14 cellular contexts compared by ENCODE assay signal in the genomic region with DNA sequence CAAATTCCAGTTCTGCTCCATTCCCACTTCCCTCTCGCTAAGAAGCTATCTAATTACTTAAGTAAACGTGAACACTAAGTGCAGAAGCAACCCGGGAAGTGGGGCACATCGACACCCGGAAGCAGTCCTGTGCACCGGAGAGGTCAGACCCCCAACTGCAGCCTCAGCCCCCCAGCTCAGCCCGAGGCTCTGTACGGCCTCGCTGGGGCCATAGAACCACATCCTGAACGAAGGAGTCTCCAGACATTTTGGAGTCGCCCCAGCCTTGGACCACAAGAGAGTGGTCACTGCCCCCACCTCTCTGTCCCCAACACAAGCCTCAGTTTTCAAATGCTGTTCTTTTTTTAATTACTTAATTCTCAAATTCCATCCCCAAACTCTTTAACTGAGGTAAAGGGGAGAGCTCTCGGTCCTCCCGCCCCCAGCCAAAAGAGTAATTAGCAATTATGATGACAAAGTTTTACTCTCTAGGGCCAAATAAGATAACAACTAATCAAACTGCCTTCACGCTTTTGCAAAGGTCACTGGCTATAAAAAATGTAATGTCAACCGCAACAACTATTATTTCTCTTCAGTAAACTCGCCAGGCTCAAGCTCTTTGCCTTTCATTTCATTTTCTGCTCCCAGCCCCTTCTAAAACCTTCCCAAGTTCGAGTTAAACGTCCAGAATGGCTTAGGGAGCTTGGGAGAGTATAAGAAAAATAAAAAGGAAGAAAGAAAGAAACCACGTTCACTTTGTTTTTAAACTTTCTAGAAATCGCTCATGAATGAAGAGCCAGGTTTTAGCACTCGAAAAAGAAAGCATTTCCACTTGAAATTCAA. TPM values are rescaled to one million over a fixed set of nuclear protein-coding genes. Genes with fewer than 3 reads are reported as not detected.
DNase-seq lines count a peak whose midpoint lies in the region; ATAC-seq, FAIRE-seq and TF ChIP-seq lines count a peak whose summit lies in the region.
"Had no signal": no experiment of that assay in that cellular context is flagged by ENCODE, and none has a peak within 500 bp of the region (broad histone marks: within the 10 kb centered on the region; RNA-seq: fewer than 3 reads in every experiment).

No MANE protein-coding gene starts in this region.

- peaks cover 5% of the 10 kb centered on the region; the same call in 1 of the 2 replicates for H4K20me1 ChIP-seq in HepG2 (ENCODE audit: insufficient read depth, low read length)

- H3K27me3 Mint-ChIP-seq in CD8-positive, alpha-beta memory T cell = peaks cover 73 to 78% of the 10 kb centered on the region in 2 donors
- H3K27me3 Mint-ChIP-seq in naive B cell = peaks cover 68 to 76% (median 76%) of the 10 kb centered on the region in 3 donors

- H2AFZ ChIP-seq in HepG2 (ENCODE audit: low read length) = no peak overlapping the region

- no peak for DNase-seq in CD8-positive, alpha-beta memory T cell
- DNase-seq in HAP-1 (ENCODE audit: low spot score in 2 of 2) = no peak
- DNase-seq in astrocyte of the spinal cord (ENCODE audit: low read depth, low spot score) = no peak
- DNase-seq in naive B cell = no peak
- no peak for DNase-seq in HepG2 (ENCODE audit: low spot score)
- no peak for DNase-seq in NCI-H774 (lab: John Stamatoyannopoulos, UW)
- DNase-seq in T1000 (lab: John Stamatoyannopoulos, UW) = no peak
- no peak for DNase-seq in right lobe of liver
- DNase-seq: effector CD4-positive, alpha-beta T cell; NCI-H510A had no signal

- no peak for TF ChIP-seq EP300 in HepG2 (IDR thresholded peaks at IDR 0.05; ENCODE audit: low read depth in 2 of 2, low read length in 2 of 2)
- no peak for TF ChIP-seq EP300 in HepG2 (CRISPR knock-in tag; IDR thresholded peaks at IDR 0.05; ENCODE audit: borderline replicate concordance)

- POLR2A ChIA-PET in CD8-positive, alpha-beta memory T cell (lab: Charles Lee) = no interaction called here
- POLR2A ChIA-PET in HepG2 (lab: Yijun Ruan, JAX) = no interaction called here

- no peak for ATAC-seq in naive B cell (ENCODE audit: low read depth in 2 of 2)
- ATAC-seq in HepG2 = no peak
- ATAC-seq in right lobe of liver = no peak

- FAIRE-seq in HepG2 (lab: Jason Lieb, UNC) = no peak
- FAIRE-seq: G401.6, HTR-8/SVneo had no signal

- no peak overlapping the region for H3K4me3 ChIP-seq in CD8-positive, alpha-beta memory T cell (ENCODE audit: low read length)
- H3K4me3 ChIP-seq in HAP-1 = peak overlapping the region; percentile 40
- peak overlapping the region; percentile 60 for H3K4me3 ChIP-seq in astrocyte of the spinal cord (ENCODE audit: low read depth, low read length)
- H3K4me3 ChIP-seq in HepG2 (replicated peaks in 1 of 3; ENCODE audit: insufficient read depth in 1 of 3, low read depth in 2 of 3, low read length in 3 of 3) = peak overlapping the region in 1 of 3 experiments; percentile 16; a peak in 2 of 6 replicates
- no peak overlapping the region for H3K4me3 ChIP-seq in right lobe of liver

- no TSS peak for BruUV-seq in HepG2 (replicated peaks; lab: Mats Ljungman, UMichigan)

- H3K79me2 ChIP-seq in HepG2 (ENCODE audit: insufficient read depth, low read length) = no peaks in the 10 kb centered on the region

- peaks cover 0 to 34% (median 13%) of the 10 kb centered on the region in 5 donors for H3K9me3 Mint-ChIP-seq in CD8-positive, alpha-beta memory T cell
- H3K9me3 Mint-ChIP-seq in naive B cell = peaks cover 3 to 46% (median 41%) of the 10 kb centered on the region in 7 donors
- H3K9me3 Mint-ChIP-seq: activated T-helper 2 cell treated with anti-CD3 and anti-CD28 coated beads, Interferon-gamma antibody, Interleukin-2, Interleukin-4, amounts not matched to agents 10 μg/mL and 5 μg/mL and 100 μg/mL, durations not matched to agents 14 hours and 24 hours and 36 hours had no signal

- H3K4me1 Mint-ChIP-seq in CD8-positive, alpha-beta memory T cell = peaks cover 46 to 62% (median 53%) of the 10 kb centered on the region in 3 donors
- peaks cover 42 to 49% (median 46%) of the 10 kb centered on the region in 3 donors for H3K4me1 Mint-ChIP-seq in naive B cell

- CTCF ChIA-PET in CD8-positive, alpha-beta memory T cell (lab: Charles Lee) = no interaction called here
- CTCF ChIA-PET in HepG2 (lab: Yijun Ruan, JAX; ENCODE audit: low intra/inter-chr PET ratio, low total read pairs) = no interaction called here

- H3K27ac Mint-ChIP-seq in CD8-positive, alpha-beta memory T cell = no peak overlapping the region
- peak overlapping the region in 3 of 6 donors; percentile 58 to 90 (median 64) for H3K27ac Mint-ChIP-seq in naive B cell

- H3K9ac ChIP-seq in HepG2 (ENCODE audit: insufficient read depth, low read depth, low read length) = no peak overlapping the region

- no peaks in the 10 kb centered on the region for H3K36me3 ChIP-seq in CD8-positive, alpha-beta memory T cell (ENCODE audit: insufficient read depth, low read length)
- H3K36me3 ChIP-seq in HAP-1 (replicated peaks) (no peaks in the 10 kb centered on the region), HepG2 (replicated peaks in 1 of 2; ENCODE audit: control insufficient read depth in 1 of 2, insufficient read depth in 2 of 2, low read length in 2 of 2) (no peaks in the 10 kb centered on the region), right lobe of liver (no peaks in the 10 kb centered on the region)

- H3K36me3 Mint-ChIP-seq in CD8-positive, alpha-beta memory T cell = no peaks in the 10 kb centered on the region
- peaks cover 10 to 56% of the 10 kb centered on the region in 2 donors for H3K36me3 Mint-ChIP-seq in naive B cell

- H3K27ac ChIP-seq in CD8-positive, alpha-beta memory T cell (ENCODE audit: low read depth, low read length) = no peak overlapping the region
- H3K27ac ChIP-seq in HepG2 (ENCODE audit: extremely low read length, insufficient read depth, low read length) (no peak overlapping the region), right lobe of liver (no peak overlapping the region)

- peaks cover 85% of the 10 kb centered on the region for H3K27me3 ChIP-seq in CD8-positive, alpha-beta memory T cell (ENCODE audit: insufficient read depth, low read length, poor library complexity, severe bottlenecking)
- H3K27me3 ChIP-seq in HAP-1 (ENCODE audit: low read depth) (peaks cover 18% of the 10 kb centered on the region), HepG2 (ENCODE audit: control insufficient read depth in 1 of 2, insufficient read depth in 2 of 2, low read length in 2 of 2) (peaks cover 20 to 67% of the 10 kb centered on the region in 2 experiments; a peak in 4 of 5 replicates), right lobe of liver (peaks cover 53 to 76% of the 10 kb centered on the region in 2 donors)

- no peak for TF ChIP-seq RAD21 in HepG2 (CRISPR knock-in tag; IDR thresholded peaks at IDR 0.05)

- no peak overlapping the region for H3K4me2 ChIP-seq in HepG2 (ENCODE audit: low read depth, low read length)

- no peaks in the 10 kb centered on the region for H3K9me3 ChIP-seq in CD8-positive, alpha-beta memory T cell (ENCODE audit: low read length)
- H3K9me3 ChIP-seq in HAP-1 = no peaks in the 10 kb centered on the region
- H3K9me3 ChIP-seq in HepG2 (ENCODE audit: low read length) = no peaks in the 10 kb centered on the region
- no peaks in the 10 kb centered on the region for H3K9me3 ChIP-seq in right lobe of liver

- TF ChIP-seq POLR2A in HepG2 (IDR thresholded peaks at IDR 0.05; ENCODE audit: insufficient read depth in 1 of 2, low read depth in 2 of 2, low read length in 2 of 2) (no peak), right lobe of liver (IDR thresholded peaks at IDR 0.05) (no peak)

- intact Hi-C loops in HepG2 (cut with micrococcal nuclease; ENCODE audit: unreplicated experiment) = no loop called here
- intact Hi-C loops in right lobe of liver (cut with DNase I) = no loop called here

- H3K4me3 Mint-ChIP-seq in CD8-positive, alpha-beta memory T cell = peak overlapping the region in 6 of 7 donors; percentile 60 to 83 (median 66)
- H3K4me3 Mint-ChIP-seq in naive B cell = peak overlapping the region; percentile 25 to 86 (median 76)

- 17% methylated on average over 21 of the region's 21 CpGs for WGBS in HepG2 (ENCODE audit: low lambda C conversion rate)
- WGBS in right lobe of liver (ENCODE audit: insufficient coverage, low coverage, low lambda C conversion rate, missing lambda C conversion rate) = 15% methylated on average over 14 of the region's 21 CpGs

- H3K4me1 ChIP-seq in CD8-positive, alpha-beta memory T cell (ENCODE audit: insufficient read depth, low read length) = peaks cover 43% of the 10 kb centered on the region
- H3K4me1 ChIP-seq in HAP-1 (peaks cover 26% of the 10 kb centered on the region), HepG2 (ENCODE audit: insufficient read depth, low read length) (peaks cover 41% of the 10 kb centered on the region), right lobe of liver (peaks cover 0 to 45% (median 15%) of the 10 kb centered on the region in 4 donors)

- in situ Hi-C loops in HAP-1 (cut with MboI; ENCODE audit: low sequenced_read_pairs) = no loop called here
- in situ Hi-C loops in astrocyte of the spinal cord (cut with HindIII; ENCODE audit: low sequenced_read_pairs) = no loop called here
- in situ Hi-C loops in HepG2 (cut with HindIII; ENCODE audit: extremely low pct_ligation_motif_present, low pct_unique_long_range_greater_than_20kb) = no loop called here

- no peak for TF ChIP-seq CTCF in astrocyte of the spinal cord (IDR thresholded peaks at IDR 0.05; ENCODE audit: low read depth, low read length)
- TF ChIP-seq CTCF in HepG2 (CRISPR knock-in tag; IDR thresholded peaks at IDR 0.05) = no peak
- TF ChIP-seq CTCF in right lobe of liver (IDR thresholded peaks at IDR 0.05) = no peak

RNA-seq across cellular contexts. Expression of a gene that starts 2.2 kb away (rescaled TPM):
- total RNA-seq in CD8-positive, alpha-beta memory T cell = not detected
- polyA plus RNA-seq in CD8-positive, alpha-beta memory T cell = not detected
- not detected for polyA plus RNA-seq in naive B cell (ENCODE audit: low read depth in 6 of 6)
- 0.15 TPM in 1 of 2 replicates, not detected in the other for total RNA-seq in HepG2 (2016; rRNA removed; fragmentation: Illumina TruSeq; extraction: Trizol)
- 0.20 TPM in 1 of 2 replicates, not detected in the other for total RNA-seq in HepG2 (2016; cell fraction: cytosol; rRNA removed; fragmentation: Illumina TruSeq; extraction: Trizol; ENCODE audit: low read depth)
- total RNA-seq in HepG2 (2016; cell fraction: insoluble cytoplasmic fraction; rRNA removed; fragmentation: Illumina TruSeq; extraction: Trizol) = 0.15 TPM in 1 of 2 replicates, not detected in the other
- total RNA-seq in HepG2 (2016; cell fraction: membrane; rRNA removed; fragmentation: Illumina TruSeq; extraction: Trizol) = 0.19 and 0.21 TPM in 2 replicates
- 0.28 TPM in 1 of 2 replicates, not detected in the other for total RNA-seq in HepG2 (2016; cell fraction: nucleus; rRNA removed; fragmentation: Illumina TruSeq; extraction: Trizol)
- 0.67 and 1.1 TPM in 2 replicates for polyA plus RNA-seq in HepG2 (2011; rRNA removed)
- 0.79 and 0.93 TPM in 2 replicates for polyA plus RNA-seq in HepG2 (2011; cell fraction: cytosol; rRNA removed)
- 2.4 and 2.6 TPM in 2 replicates for polyA plus RNA-seq in HepG2 (2011; cell fraction: nucleus; rRNA removed)
- 0.09 and 0.31 TPM in 2 replicates for polyA plus RNA-seq in HepG2 (2012)
- 0.29 TPM in 1 of 2 replicates, not detected in the other for polyA plus RNA-seq in HepG2 (2016; cell fraction: cytosol; fragmentation: Illumina TruSeq; extraction: Trizol; ENCODE audit: low read depth)
- polyA plus RNA-seq in HepG2 (2016; cell fraction: insoluble cytoplasmic fraction; fragmentation: Illumina TruSeq; extraction: Trizol; ENCODE audit: low read depth) = 0.34 TPM in 1 of 2 replicates, not detected in the other
- polyA plus RNA-seq in HepG2 (2016; cell fraction: membrane; fragmentation: Illumina TruSeq; extraction: Trizol; ENCODE audit: low read depth) = 0.21 TPM in 1 of 2 replicates, not detected in the other
- 0.31 and 0.36 TPM in 2 replicates for polyA plus RNA-seq in HepG2 (2016; cell fraction: nucleus; fragmentation: Illumina TruSeq; extraction: Trizol; ENCODE audit: insufficient read depth, low read depth)
- 2.3 and 18.4 TPM in 2 replicates for polyA minus RNA-seq in HepG2 (2011; rRNA and poly(A)+ RNA removed; ENCODE audit: low replicate concordance)
- 0.69 TPM in 1 of 2 replicates, not detected in the other for polyA minus RNA-seq in HepG2 (2011; cell fraction: cytosol; rRNA and poly(A)+ RNA removed)
- 1.5 and 2.3 TPM in 2 replicates for polyA minus RNA-seq in HepG2 (2011; cell fraction: nucleus; rRNA and poly(A)+ RNA removed)
- total RNA-seq in right lobe of liver = not detected
- total RNA-seq: activated T-helper 2 cell treated with anti-CD3 and anti-CD28 coated beads, Interferon-gamma antibody, Interleukin-2, Interleukin-4, amounts not matched to agents 10 μg/mL and 5 μg/mL and 100 μg/mL, durations not matched to agents 14 hours and 24 hours and 36 hours; T-helper 1 cell treated with Interleukin-12 subunit alpha and Interleukin-12 subunit beta and Interleukin-4 antibody, amounts not matched to agents 30 ng/mL and 1 ng/mL, for 36 hours had no signal

Comparison
In these comparisons a context has a peak if more than half of its experiments do, and no peak if none do; other contexts are left out.
1. H3K4me3 ChIP-seq: peak in HAP-1 (single experiment) and astrocyte of the spinal cord (single experiment); none in CD8-positive, alpha-beta memory T cell (single experiment) and right lobe of liver (0 of 3).